1 cellular context compared by ENCODE assay signal in the genomic region with DNA sequence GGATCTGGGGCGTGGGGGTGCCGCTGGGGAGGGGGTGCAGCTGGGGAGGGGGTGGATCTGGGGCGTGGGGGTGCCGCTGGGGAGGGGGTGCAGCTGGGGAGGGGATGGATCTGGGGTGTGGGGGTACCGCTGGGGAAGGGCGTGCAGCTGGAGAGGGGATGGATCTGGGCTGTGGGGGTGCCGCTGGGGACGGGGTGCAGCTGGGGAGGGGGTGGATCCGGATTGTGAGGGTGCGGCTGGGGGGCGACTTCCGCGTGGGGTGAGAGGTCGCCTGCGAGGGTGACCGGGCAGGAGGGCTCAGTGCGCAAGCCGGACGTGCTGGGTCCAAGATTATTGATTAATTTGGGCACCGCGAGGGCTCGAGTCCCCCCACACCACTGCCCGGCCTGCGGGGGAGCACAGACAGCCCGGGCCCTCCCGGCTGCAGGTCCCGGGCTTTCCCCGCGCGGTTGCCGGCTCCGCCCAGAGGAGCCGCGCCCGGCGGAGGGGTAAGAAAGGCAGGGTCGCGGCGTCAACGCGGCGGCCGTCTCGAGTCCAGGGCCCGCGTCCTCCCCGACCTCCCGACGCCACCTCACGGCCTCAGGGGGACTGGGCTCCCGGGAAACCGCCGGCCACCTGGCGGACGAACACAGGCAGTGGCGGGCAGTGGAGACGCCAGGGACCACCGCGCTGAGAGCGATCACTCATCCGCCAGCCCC.
TF ChIP-seq lines count a peak whose summit lies in the region.

No MANE protein-coding gene starts in this region.

TF ChIP-seq in HepG2, 621 proteins besides CTCF, POLR2A, EP300 and RAD21 (continued from another document and continues in another):
- TF ChIP-seq, protein P1, sequence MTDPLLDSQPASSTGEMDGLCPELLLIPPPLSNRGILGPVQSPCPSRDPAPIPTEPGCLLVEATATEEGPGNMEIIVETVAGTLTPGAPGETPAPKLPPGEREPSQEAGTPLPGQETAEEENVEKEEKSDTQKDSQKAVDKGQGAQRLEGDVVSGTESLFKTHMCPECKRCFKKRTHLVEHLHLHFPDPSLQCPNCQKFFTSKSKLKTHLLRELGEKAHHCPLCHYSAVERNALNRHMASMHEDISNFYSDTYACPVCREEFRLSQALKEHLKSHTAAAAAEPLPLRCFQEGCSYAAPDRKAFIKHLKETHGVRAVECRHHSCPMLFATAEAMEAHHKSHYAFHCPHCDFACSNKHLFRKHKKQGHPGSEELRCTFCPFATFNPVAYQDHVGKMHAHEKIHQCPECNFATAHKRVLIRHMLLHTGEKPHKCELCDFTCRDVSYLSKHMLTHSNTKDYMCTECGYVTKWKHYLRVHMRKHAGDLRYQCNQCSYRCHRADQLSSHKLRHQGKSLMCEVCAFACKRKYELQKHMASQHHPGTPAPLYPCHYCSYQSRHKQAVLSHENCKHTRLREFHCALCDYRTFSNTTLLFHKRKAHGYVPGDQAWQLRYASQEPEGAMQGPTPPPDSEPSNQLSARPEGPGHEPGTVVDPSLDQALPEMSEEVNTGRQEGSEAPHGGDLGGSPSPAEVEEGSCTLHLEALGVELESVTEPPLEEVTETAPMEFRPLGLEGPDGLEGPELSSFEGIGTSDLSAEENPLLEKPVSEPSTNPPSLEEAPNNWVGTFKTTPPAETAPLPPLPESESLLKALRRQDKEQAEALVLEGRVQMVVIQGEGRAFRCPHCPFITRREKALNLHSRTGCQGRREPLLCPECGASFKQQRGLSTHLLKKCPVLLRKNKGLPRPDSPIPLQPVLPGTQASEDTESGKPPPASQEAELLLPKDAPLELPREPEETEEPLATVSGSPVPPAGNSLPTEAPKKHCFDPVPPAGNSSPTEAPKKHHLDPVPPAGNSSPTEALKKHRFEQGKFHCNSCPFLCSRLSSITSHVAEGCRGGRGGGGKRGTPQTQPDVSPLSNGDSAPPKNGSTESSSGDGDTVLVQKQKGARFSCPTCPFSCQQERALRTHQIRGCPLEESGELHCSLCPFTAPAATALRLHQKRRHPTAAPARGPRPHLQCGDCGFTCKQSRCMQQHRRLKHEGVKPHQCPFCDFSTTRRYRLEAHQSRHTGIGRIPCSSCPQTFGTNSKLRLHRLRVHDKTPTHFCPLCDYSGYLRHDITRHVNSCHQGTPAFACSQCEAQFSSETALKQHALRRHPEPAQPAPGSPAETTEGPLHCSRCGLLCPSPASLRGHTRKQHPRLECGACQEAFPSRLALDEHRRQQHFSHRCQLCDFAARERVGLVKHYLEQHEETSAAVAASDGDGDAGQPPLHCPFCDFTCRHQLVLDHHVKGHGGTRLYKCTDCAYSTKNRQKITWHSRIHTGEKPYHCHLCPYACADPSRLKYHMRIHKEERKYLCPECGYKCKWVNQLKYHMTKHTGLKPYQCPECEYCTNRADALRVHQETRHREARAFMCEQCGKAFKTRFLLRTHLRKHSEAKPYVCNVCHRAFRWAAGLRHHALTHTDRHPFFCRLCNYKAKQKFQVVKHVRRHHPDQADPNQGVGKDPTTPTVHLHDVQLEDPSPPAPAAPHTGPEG (CRISPR knock-in tag; IDR thresholded peaks at IDR 0.05): 0 out of 2 replicates have a peak, but pooled peaks have one; percentile 3
- TF ChIP-seq, protein P2, sequence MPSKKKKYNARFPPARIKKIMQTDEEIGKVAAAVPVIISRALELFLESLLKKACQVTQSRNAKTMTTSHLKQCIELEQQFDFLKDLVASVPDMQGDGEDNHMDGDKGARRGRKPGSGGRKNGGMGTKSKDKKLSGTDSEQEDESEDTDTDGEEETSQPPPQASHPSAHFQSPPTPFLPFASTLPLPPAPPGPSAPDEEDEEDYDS (CRISPR knock-in tag; IDR thresholded peaks at IDR 0.05): peak; percentile 38; the same call in 1 of the 2 replicates
- 0 out of 2 replicates have a peak, but pooled peaks have one; percentile 21 for TF ChIP-seq ZMYM4 (CRISPR knock-in tag; IDR thresholded peaks at IDR 0.05)
- no peak; the same call in 1 of the 2 replicates for TF ChIP-seq ZNF333 (CRISPR knock-in tag; IDR thresholded peaks at IDR 0.05; ENCODE audit: borderline replicate concordance)
- TF ChIP-seq, protein P3, sequence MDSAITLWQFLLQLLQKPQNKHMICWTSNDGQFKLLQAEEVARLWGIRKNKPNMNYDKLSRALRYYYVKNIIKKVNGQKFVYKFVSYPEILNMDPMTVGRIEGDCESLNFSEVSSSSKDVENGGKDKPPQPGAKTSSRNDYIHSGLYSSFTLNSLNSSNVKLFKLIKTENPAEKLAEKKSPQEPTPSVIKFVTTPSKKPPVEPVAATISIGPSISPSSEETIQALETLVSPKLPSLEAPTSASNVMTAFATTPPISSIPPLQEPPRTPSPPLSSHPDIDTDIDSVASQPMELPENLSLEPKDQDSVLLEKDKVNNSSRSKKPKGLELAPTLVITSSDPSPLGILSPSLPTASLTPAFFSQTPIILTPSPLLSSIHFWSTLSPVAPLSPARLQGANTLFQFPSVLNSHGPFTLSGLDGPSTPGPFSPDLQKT (CRISPR knock-in tag; IDR thresholded peaks at IDR 0.05; ENCODE audit: borderline replicate concordance): no peak
- TF ChIP-seq, protein P4, sequence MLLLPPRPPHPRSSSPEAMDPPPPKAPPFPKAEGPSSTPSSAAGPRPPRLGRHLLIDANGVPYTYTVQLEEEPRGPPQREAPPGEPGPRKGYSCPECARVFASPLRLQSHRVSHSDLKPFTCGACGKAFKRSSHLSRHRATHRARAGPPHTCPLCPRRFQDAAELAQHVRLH (CRISPR knock-in tag; IDR thresholded peaks at IDR 0.05; ENCODE audit: borderline replicate concordance, low read depth): no peak
- TF ChIP-seq HNF4A (CRISPR knock-in tag; IDR thresholded peaks at IDR 0.05): no peak
- no peak for TF ChIP-seq KLF11 (CRISPR knock-in tag; IDR thresholded peaks at IDR 0.05)
- no peak for TF ChIP-seq SMAD1 (CRISPR knock-in tag; IDR thresholded peaks at IDR 0.05; ENCODE audit: borderline replicate concordance, low read depth)
- TF ChIP-seq KLF9 (CRISPR knock-in tag; IDR thresholded peaks at IDR 0.05; ENCODE audit: low read depth): no peak
- TF ChIP-seq, protein P5, sequence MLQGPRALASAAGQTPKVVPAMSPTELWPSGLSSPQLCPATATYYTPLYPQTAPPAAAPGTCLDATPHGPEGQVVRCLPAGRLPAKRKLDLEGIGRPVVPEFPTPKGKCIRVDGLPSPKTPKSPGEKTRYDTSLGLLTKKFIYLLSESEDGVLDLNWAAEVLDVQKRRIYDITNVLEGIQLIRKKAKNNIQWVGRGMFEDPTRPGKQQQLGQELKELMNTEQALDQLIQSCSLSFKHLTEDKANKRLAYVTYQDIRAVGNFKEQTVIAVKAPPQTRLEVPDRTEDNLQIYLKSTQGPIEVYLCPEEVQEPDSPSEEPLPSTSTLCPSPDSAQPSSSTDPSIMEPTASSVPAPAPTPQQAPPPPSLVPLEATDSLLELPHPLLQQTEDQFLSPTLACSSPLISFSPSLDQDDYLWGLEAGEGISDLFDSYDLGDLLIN (CRISPR knock-in tag; IDR thresholded peaks at IDR 0.05; ENCODE audit: borderline replicate concordance): no peak
- no peak for TF ChIP-seq NBN (conservative IDR thresholded peaks at IDR 0.05)
- TF ChIP-seq ZNF550 (CRISPR knock-in tag; IDR thresholded peaks at IDR 0.05; ENCODE audit: borderline replicate concordance): no peak
- TF ChIP-seq ZC3H13 (CRISPR knock-in tag; IDR thresholded peaks at IDR 0.05): no peak
- peak; percentile 82 for TF ChIP-seq SAP130 (CRISPR knock-in tag; IDR thresholded peaks at IDR 0.05; ENCODE audit: low read depth)
- no peak; the same call in 1 of the 2 replicates for TF ChIP-seq RARA (CRISPR knock-in tag; IDR thresholded peaks at IDR 0.05)
- TF ChIP-seq MBD4 (IDR thresholded peaks at IDR 0.05; ENCODE audit: borderline replicate concordance, low read length): no peak
- TF ChIP-seq DNMT1 (CRISPR knock-in tag; IDR thresholded peaks at IDR 0.05): no peak
- no peak for TF ChIP-seq ZNF235 (CRISPR knock-in tag; IDR thresholded peaks at IDR 0.05; ENCODE audit: borderline replicate concordance)
- TF ChIP-seq ZNF382 (CRISPR knock-in tag; IDR thresholded peaks at IDR 0.05; ENCODE audit: borderline replicate concordance): no peak
- TF ChIP-seq, protein P6, sequence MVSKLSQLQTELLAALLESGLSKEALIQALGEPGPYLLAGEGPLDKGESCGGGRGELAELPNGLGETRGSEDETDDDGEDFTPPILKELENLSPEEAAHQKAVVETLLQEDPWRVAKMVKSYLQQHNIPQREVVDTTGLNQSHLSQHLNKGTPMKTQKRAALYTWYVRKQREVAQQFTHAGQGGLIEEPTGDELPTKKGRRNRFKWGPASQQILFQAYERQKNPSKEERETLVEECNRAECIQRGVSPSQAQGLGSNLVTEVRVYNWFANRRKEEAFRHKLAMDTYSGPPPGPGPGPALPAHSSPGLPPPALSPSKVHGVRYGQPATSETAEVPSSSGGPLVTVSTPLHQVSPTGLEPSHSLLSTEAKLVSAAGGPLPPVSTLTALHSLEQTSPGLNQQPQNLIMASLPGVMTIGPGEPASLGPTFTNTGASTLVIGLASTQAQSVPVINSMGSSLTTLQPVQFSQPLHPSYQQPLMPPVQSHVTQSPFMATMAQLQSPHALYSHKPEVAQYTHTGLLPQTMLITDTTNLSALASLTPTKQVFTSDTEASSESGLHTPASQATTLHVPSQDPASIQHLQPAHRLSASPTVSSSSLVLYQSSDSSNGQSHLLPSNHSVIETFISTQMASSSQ (IDR thresholded peaks at IDR 0.05; ENCODE audit: low read depth): no peak
- TF ChIP-seq, protein P6 (CRISPR knock-in tag; IDR thresholded peaks at IDR 0.05; ENCODE audit: borderline replicate concordance): no peak
- TF ChIP-seq, protein P7, sequence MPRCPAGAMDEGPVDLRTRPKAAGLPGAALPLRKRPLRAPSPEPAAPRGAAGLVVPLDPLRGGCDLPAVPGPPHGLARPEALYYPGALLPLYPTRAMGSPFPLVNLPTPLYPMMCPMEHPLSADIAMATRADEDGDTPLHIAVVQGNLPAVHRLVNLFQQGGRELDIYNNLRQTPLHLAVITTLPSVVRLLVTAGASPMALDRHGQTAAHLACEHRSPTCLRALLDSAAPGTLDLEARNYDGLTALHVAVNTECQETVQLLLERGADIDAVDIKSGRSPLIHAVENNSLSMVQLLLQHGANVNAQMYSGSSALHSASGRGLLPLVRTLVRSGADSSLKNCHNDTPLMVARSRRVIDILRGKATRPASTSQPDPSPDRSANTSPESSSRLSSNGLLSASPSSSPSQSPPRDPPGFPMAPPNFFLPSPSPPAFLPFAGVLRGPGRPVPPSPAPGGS (CRISPR knock-in tag; IDR thresholded peaks at IDR 0.05): no peak
- TF ChIP-seq, protein P8, sequence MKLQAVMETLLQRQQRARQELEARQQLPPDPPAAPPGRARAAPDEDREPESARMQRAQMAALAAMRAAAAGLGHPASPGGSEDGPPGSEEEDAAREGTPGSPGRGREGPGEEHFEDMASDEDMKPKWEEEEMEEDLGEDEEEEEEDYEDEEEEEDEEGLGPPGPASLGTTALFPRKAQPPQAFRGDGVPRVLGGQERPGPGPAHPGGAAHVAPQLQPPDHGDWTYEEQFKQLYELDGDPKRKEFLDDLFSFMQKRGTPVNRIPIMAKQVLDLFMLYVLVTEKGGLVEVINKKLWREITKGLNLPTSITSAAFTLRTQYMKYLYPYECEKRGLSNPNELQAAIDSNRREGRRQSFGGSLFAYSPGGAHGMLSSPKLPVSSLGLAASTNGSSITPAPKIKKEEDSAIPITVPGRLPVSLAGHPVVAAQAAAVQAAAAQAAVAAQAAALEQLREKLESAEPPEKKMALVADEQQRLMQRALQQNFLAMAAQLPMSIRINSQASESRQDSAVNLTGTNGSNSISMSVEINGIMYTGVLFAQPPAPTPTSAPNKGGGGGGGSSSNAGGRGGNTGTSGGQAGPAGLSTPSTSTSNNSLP (IDR thresholded peaks at IDR 0.05; ENCODE audit: low read depth, low read length): no peak
- TF ChIP-seq HOXA3 (CRISPR knock-in tag; IDR thresholded peaks at IDR 0.05): 0 out of 2 replicates have a peak, but pooled peaks have one; percentile 5
- TF ChIP-seq, protein P9, sequence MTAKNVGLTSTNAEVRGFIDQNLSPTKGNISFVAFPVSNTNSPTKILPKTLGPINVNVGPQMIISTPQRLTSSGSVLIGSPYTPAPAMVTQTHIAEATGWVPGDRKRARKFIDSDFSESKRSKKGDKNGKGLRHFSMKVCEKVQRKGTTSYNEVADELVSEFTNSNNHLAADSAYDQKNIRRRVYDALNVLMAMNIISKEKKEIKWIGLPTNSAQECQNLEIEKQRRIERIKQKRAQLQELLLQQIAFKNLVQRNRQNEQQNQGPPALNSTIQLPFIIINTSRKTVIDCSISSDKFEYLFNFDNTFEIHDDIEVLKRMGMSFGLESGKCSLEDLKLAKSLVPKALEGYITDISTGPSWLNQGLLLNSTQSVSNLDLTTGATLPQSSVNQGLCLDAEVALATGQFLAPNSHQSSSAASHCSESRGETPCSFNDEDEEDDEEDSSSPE (CRISPR knock-in tag; IDR thresholded peaks at IDR 0.05): no peak
- TF ChIP-seq ATF7-NPFF (CRISPR knock-in tag; IDR thresholded peaks at IDR 0.05; ENCODE audit: low read depth): peak; percentile 28; the same call in 1 of the 2 replicates
- TF ChIP-seq HNRNPUL1 (IDR thresholded peaks at IDR 0.05; ENCODE audit: low read depth, low read length): no peak
- no peak for TF ChIP-seq TAF15 (IDR thresholded peaks at IDR 0.05; ENCODE audit: low read depth, low read length, poor library complexity, severe bottlenecking)
- TF ChIP-seq, protein P10, sequence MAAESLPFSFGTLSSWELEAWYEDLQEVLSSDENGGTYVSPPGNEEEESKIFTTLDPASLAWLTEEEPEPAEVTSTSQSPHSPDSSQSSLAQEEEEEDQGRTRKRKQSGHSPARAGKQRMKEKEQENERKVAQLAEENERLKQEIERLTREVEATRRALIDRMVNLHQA (CRISPR knock-in tag; IDR thresholded peaks at IDR 0.05): no peak
- TF ChIP-seq ZSCAN30 (CRISPR knock-in tag; IDR thresholded peaks at IDR 0.05): no peak
- no peak for TF ChIP-seq BCL6 (CRISPR knock-in tag; IDR thresholded peaks at IDR 0.05)
- no peak for TF ChIP-seq PAF1 (CRISPR knock-in tag; IDR thresholded peaks at IDR 0.05)
- TF ChIP-seq ZNF572 (CRISPR knock-in tag; IDR thresholded peaks at IDR 0.05): no peak
- no peak for TF ChIP-seq ZFP36 (IDR thresholded peaks at IDR 0.05; ENCODE audit: borderline replicate concordance, low read depth, low read length, partially characterized antibody)
- TF ChIP-seq ZNF343 (CRISPR knock-in tag; IDR thresholded peaks at IDR 0.05): no peak
- no peak for TF ChIP-seq ZSCAN31 (CRISPR knock-in tag; IDR thresholded peaks at IDR 0.05; ENCODE audit: low read depth)
- TF ChIP-seq NFKB2 (CRISPR knock-in tag; IDR thresholded peaks at IDR 0.05; ENCODE audit: borderline replicate concordance): no peak
- no peak for TF ChIP-seq CBX2 (IDR thresholded peaks at IDR 0.05; ENCODE audit: low read depth, low read length)
- TF ChIP-seq CBX2 (CRISPR knock-in tag; IDR thresholded peaks at IDR 0.05; ENCODE audit: low read depth): no peak
- TF ChIP-seq DMAP1 (CRISPR knock-in tag; IDR thresholded peaks at IDR 0.05): no peak
